ENCODE assay signal across 1 cellular context in genomic region chr1:116986531-116987255, GRCh38.
TF ChIP-seq lines count a peak whose summit lies in the region.

No MANE protein-coding gene starts in this region.

TF ChIP-seq in HepG2, 621 proteins besides CTCF, POLR2A, EP300 and RAD21:
- no peak for TF ChIP-seq DNMT3B (CRISPR knock-in tag; conservative IDR thresholded peaks at IDR 0.05)
- TF ChIP-seq POLR2AphosphoS5 (IDR thresholded peaks at IDR 0.05; ENCODE audit: low read depth, low read length) = no peak
- no peak for TF ChIP-seq FLYWCH1 (CRISPR knock-in tag; IDR thresholded peaks at IDR 0.05)
- no peak for TF ChIP-seq LCORL (IDR thresholded peaks at IDR 0.05)
- TF ChIP-seq LCORL (CRISPR knock-in tag; IDR thresholded peaks at IDR 0.05) = no peak
- TF ChIP-seq ZNF280B (CRISPR knock-in tag; IDR thresholded peaks at IDR 0.05; ENCODE audit: borderline replicate concordance) = no peak
- TF ChIP-seq ZBTB33 (CRISPR knock-in tag; IDR thresholded peaks at IDR 0.05) = 0 out of 2 replicates have a peak, but pooled peaks have one; percentile 43
